In the genomic region with DNA sequence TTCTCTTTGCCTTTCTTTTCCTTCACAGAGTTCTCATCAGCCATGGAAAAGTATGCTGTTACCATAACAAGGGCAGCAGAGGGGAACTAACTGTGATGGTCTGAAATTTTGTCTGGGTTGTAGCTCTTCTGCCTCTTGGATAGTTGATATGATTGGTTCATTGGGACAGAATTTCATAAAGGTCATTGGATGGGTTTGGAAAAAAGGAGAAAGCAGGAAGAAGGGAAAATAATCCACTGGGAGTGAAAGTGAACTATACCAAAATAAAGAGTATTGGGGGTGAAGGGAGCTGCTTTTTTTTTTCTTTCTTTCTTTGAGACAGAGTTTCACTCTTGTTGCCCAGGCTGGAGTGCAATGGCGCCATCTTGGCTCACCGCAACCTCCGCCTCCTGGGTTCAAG, we compare ENCODE assay signal across 1 cellular context.
TF ChIP-seq lines count a peak whose summit lies in the region.

No MANE protein-coding gene starts in this region.

TF ChIP-seq in HEK293, 187 proteins besides CTCF, POLR2A, EP300 and RAD21 (continued from another document):
- TF ChIP-seq, protein P1, sequence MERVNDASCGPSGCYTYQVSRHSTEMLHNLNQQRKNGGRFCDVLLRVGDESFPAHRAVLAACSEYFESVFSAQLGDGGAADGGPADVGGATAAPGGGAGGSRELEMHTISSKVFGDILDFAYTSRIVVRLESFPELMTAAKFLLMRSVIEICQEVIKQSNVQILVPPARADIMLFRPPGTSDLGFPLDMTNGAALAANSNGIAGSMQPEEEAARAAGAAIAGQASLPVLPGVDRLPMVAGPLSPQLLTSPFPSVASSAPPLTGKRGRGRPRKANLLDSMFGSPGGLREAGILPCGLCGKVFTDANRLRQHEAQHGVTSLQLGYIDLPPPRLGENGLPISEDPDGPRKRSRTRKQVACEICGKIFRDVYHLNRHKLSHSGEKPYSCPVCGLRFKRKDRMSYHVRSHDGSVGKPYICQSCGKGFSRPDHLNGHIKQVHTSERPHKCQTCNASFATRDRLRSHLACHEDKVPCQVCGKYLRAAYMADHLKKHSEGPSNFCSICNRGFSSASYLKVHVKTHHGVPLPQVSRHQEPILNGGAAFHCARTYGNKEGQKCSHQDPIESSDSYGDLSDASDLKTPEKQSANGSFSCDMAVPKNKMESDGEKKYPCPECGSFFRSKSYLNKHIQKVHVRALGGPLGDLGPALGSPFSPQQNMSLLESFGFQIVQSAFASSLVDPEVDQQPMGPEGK (tag by site-specific recombination; IDR thresholded peaks at IDR 0.05) = no peak
- TF ChIP-seq, protein P2, sequence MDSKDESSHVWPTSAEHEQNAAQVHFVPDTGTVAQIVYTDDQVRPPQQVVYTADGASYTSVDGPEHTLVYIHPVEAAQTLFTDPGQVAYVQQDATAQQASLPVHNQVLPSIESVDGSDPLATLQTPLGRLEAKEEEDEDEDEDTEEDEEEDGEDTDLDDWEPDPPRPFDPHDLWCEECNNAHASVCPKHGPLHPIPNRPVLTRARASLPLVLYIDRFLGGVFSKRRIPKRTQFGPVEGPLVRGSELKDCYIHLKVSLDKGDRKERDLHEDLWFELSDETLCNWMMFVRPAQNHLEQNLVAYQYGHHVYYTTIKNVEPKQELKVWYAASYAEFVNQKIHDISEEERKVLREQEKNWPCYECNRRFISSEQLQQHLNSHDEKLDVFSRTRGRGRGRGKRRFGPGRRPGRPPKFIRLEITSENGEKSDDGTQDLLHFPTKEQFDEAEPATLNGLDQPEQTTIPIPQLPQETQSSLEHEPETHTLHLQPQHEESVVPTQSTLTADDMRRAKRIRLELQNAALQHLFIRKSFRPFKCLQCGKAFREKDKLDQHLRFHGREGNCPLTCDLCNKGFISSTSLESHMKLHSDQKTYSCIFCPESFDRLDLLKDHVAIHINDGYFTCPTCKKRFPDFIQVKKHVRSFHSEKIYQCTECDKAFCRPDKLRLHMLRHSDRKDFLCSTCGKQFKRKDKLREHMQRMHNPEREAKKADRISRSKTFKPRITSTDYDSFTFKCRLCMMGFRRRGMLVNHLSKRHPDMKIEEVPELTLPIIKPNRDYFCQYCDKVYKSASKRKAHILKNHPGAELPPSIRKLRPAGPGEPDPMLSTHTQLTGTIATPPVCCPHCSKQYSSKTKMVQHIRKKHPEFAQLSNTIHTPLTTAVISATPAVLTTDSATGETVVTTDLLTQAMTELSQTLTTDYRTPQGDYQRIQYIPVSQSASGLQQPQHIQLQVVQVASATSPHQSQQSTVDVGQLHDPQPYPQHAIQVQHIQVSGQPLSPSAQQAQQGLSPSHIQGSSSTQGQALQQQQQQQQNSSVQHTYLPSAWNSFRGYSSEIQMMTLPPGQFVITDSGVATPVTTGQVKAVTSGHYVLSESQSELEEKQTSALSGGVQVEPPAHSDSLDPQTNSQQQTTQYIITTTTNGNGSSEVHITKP (tag by site-specific recombination; IDR thresholded peaks at IDR 0.05) = 0 out of 2 replicates have a peak, but pooled peaks have one; percentile 11
- TF ChIP-seq, protein P3, sequence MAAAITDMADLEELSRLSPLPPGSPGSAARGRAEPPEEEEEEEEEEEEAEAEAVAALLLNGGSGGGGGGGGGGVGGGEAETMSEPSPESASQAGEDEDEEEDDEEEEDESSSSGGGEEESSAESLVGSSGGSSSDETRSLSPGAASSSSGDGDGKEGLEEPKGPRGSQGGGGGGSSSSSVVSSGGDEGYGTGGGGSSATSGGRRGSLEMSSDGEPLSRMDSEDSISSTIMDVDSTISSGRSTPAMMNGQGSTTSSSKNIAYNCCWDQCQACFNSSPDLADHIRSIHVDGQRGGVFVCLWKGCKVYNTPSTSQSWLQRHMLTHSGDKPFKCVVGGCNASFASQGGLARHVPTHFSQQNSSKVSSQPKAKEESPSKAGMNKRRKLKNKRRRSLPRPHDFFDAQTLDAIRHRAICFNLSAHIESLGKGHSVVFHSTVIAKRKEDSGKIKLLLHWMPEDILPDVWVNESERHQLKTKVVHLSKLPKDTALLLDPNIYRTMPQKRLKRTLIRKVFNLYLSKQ (tag by site-specific recombination; IDR thresholded peaks at IDR 0.05; ENCODE audit: borderline replicate concordance) = no peak
